Comparison of ENCODE assay signal across 9 cellular contexts in the genomic region with DNA sequence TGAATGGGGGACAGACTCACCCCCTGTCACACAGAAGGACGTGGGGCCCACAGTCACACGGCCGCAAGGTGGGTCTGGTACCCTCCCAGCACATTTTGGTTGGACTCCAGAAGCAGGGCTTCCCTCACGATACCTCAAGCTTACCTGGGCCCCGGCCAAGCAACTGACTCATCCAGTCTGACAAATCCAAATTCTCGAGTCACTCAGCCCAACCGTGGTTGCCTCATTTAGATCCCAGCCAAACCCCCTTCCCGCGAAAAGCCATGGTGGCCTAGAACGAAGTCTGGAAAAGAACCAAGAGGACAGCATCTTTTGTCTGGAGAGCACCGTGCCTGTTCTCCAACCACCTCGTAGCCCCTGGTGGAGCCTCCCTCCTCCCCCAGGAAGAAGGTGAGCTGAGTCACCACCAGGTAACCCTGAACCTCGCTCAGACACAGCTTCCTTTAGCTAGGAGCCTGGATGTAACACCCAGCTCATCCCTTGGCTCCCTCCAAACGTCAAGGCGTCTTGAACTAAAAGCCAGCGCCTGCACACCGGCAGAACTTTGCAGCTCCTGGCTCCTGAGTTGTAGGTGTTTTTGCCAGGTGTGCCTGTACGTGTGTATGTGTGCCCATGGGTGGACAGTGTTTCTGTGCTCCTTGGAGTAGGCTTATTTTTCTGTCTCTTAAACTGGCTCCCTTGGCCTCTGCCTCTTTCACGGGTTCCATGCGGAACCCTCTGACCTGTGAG.
DNase-seq lines count a peak whose midpoint lies in the region; TF ChIP-seq lines count a peak whose summit lies in the region.
"Had no signal": no experiment of that assay in that cellular context is flagged by ENCODE, and none has a peak within 500 bp of the region (broad histone marks: within the 10 kb centered on the region; RNA-seq: fewer than 3 reads in every experiment).

No MANE protein-coding gene starts in this region.

- no peaks in the 10 kb centered on the region for H3K9me3 ChIP-seq in CD4-positive, alpha-beta memory T cell (ENCODE audit: control insufficient read depth in 1 of 2, low read length in 2 of 2)

- peak in 1 of 5 donors; percentile 69 for DNase-seq in CD4-positive, alpha-beta memory T cell
- DNase-seq in LoVo (ENCODE audit: low spot score) (peak; percentile 56), chondrocyte (ENCODE audit: low spot score) (peak; percentile 72), neural crest cell (ENCODE audit: low read depth, low spot score) (no peak), NCI-H187 (lab: John Stamatoyannopoulos, UW) (no peak), glutamatergic neuron (no peak), NCI-H510A treated with DMSO at 0.1 percent for 48 hours (lab: John Stamatoyannopoulos, UW) (no peak), SW 1271 (lab: John Stamatoyannopoulos, UW) (no peak)
- DNase-seq: NCI-H2081 had no signal

- H3K4me3 ChIP-seq in CD4-positive, alpha-beta memory T cell (ENCODE audit: low read length in 2 of 2): no peak overlapping the region

- H3K4me1 ChIP-seq in CD4-positive, alpha-beta memory T cell (ENCODE audit: insufficient read depth, low read length): peaks cover 75% of the 10 kb centered on the region

- H3K27ac ChIP-seq in CD4-positive, alpha-beta memory T cell (ENCODE audit: low read depth, low read length): peak overlapping the region; percentile 63

- H3K27me3 Mint-ChIP-seq in CD4-positive, alpha-beta memory T cell: no peaks in the 10 kb centered on the region
- H3K27me3 Mint-ChIP-seq in chondrocyte (ENCODE audit: low read depth): no peaks in the 10 kb centered on the region
- H3K27me3 Mint-ChIP-seq in neural crest cell (ENCODE audit: low read depth): no peaks in the 10 kb centered on the region
- peaks cover 2% of the 10 kb centered on the region for H3K27me3 Mint-ChIP-seq in glutamatergic neuron (ENCODE audit: unreplicated experiment)

- no peaks in the 10 kb centered on the region for H3K36me3 ChIP-seq in CD4-positive, alpha-beta memory T cell (ENCODE audit: insufficient read depth, low read length)

- TF ChIP-seq CTCF in chondrocyte (IDR thresholded peaks at IDR 0.05): no peak
- no peak for TF ChIP-seq CTCF in neural crest cell (conservative IDR thresholded peaks at IDR 0.05)
- TF ChIP-seq CTCF in glutamatergic neuron (IDR thresholded peaks at IDR 0.05; ENCODE audit: partially characterized antibody, unreplicated experiment): no peak

- CTCF ChIA-PET in CD4-positive, alpha-beta memory T cell (lab: Charles Lee; ENCODE audit: partially characterized antibody): no interaction called here

- POLR2A ChIA-PET in CD4-positive, alpha-beta memory T cell (lab: Charles Lee; ENCODE audit: partially characterized antibody): interaction anchor here (1.1 to 2.2 kb wide), 2 partner anchors 53 to 119 kb away, joined by 3 to 5 read pairs; no protein-coding TSS in a partner anchor

- peak overlapping the region in 4 of 8 donors; percentile 6 to 82 (median 36) for H3K4me3 Mint-ChIP-seq in CD4-positive, alpha-beta memory T cell
- H3K4me3 Mint-ChIP-seq in chondrocyte (ENCODE audit: unreplicated experiment) (no peak overlapping the region), neural crest cell (no peak overlapping the region), glutamatergic neuron (ENCODE audit: unreplicated experiment) (no peak overlapping the region)

- H3K27me3 ChIP-seq in CD4-positive, alpha-beta memory T cell (ENCODE audit: insufficient read depth, low read length): no peaks in the 10 kb centered on the region

- intact Hi-C loops in CD4-positive, alpha-beta memory T cell (cut with micrococcal nuclease): loop anchor here (5.0 kb wide), 3 partner anchors 51 to 199 kb away; no protein-coding TSS in a partner anchor

- H3K27ac Mint-ChIP-seq in CD4-positive, alpha-beta memory T cell: peak overlapping the region; percentile 93 to 98 (median 97)
- H3K27ac Mint-ChIP-seq in chondrocyte (ENCODE audit: unreplicated experiment) (peak overlapping the region; percentile 32), neural crest cell (ENCODE audit: unreplicated experiment) (peak overlapping the region; percentile 62), glutamatergic neuron (ENCODE audit: unreplicated experiment) (no peak overlapping the region)

- no peaks in the 10 kb centered on the region for H3K9me3 Mint-ChIP-seq in CD4-positive, alpha-beta memory T cell
- H3K9me3 Mint-ChIP-seq in chondrocyte (ENCODE audit: low read depth) (no peaks in the 10 kb centered on the region), neural crest cell (no peaks in the 10 kb centered on the region), glutamatergic neuron (ENCODE audit: unreplicated experiment) (peaks cover 5% of the 10 kb centered on the region)

- peaks cover 38 to 84% (median 61%) of the 10 kb centered on the region in 4 donors for H3K4me1 Mint-ChIP-seq in CD4-positive, alpha-beta memory T cell
- H3K4me1 Mint-ChIP-seq in chondrocyte (ENCODE audit: low read depth): peaks cover 40% of the 10 kb centered on the region
- peaks cover 21% of the 10 kb centered on the region for H3K4me1 Mint-ChIP-seq in neural crest cell
- peaks cover 16% of the 10 kb centered on the region for H3K4me1 Mint-ChIP-seq in glutamatergic neuron (ENCODE audit: low read depth, unreplicated experiment)

- peaks cover 0 to 3% of the 10 kb centered on the region in 2 donors for H3K36me3 Mint-ChIP-seq in CD4-positive, alpha-beta memory T cell
- no peaks in the 10 kb centered on the region for H3K36me3 Mint-ChIP-seq in chondrocyte (ENCODE audit: low read depth)
- H3K36me3 Mint-ChIP-seq in neural crest cell (ENCODE audit: low read depth): peaks cover 4% of the 10 kb centered on the region
- H3K36me3 Mint-ChIP-seq in glutamatergic neuron (ENCODE audit: unreplicated experiment): no peaks in the 10 kb centered on the region

Comparison
In these comparisons a context has a peak if more than half of its experiments do, and no peak if none do; other contexts are left out.
1. DNase-seq: peak in LoVo (single experiment) and chondrocyte (single experiment); none in neural crest cell (single experiment), NCI-H187 (0 of 2), glutamatergic neuron (single experiment), NCI-H510A treated with DMSO at 0.1 percent for 48 hours (single experiment) and SW 1271 (0 of 2).